In the genomic region with DNA sequence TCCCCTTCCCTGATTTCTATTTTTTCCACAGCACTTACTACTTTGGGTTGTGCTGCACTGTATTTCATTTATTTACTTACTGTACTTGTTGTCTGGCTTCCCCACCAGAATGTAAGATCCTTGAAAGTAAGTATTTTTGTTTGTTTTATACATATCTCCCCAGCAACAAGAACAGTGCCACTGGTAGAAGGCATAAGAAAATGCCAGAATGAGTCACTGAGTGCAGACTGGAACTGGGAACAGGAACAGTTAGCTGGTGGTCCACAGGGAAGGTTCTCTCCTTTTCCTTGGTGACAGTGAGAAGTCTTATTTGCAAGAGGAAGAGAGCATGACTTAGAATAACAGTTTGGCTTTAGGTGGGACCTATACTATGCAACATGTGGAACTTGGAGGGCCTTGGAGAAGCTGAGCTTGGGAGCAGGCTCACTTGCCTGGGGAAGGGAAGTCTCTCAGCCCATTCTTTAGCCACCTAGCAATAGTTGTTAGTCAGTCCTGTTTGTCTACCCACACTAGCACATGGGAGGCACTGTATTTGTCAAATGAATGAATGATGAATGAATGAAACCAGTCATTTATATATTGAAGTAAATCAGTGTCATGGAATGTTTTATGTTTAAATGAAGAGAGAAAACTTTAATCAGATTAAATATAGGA, we compare ENCODE assay signal across 11 cellular contexts.
A peak's percentile ranks its signal among the peaks of the same experiment; 100 is the strongest.
DNase-seq lines count a peak whose midpoint lies in the region; ATAC-seq, FAIRE-seq and TF ChIP-seq lines count a peak whose summit lies in the region.
"Had no signal": no experiment of that assay in that cellular context is flagged by ENCODE, and none has a peak within 500 bp of the region (broad histone marks: within the 10 kb centered on the region; RNA-seq: fewer than 3 reads in every experiment).

No MANE protein-coding gene starts in this region.

- H3K27ac ChIP-seq in kidney (ENCODE audit: low read depth in 2 of 2, low read length in 2 of 2): no peak overlapping the region
- H3K27ac ChIP-seq in adrenal gland: no peak overlapping the region

- no peaks in the 10 kb centered on the region for H3K4me1 ChIP-seq in kidney (ENCODE audit: control insufficient read depth in 1 of 2, insufficient read depth in 1 of 2, low read depth in 1 of 2, low read length in 2 of 2)
- H3K4me1 ChIP-seq in adrenal gland (replicated peaks in 1 of 2): no peaks in the 10 kb centered on the region

- ATAC-seq in GM21528 (IDR thresholded peaks at IDR 0.05; ENCODE audit: low FRiP score, unreplicated experiment): peak; percentile 45
- ATAC-seq: K562, left ventricle myocardium superior had no signal

- H3K9me3 ChIP-seq in kidney (ENCODE audit: control insufficient read depth in 1 of 2, low read length in 2 of 2): no peaks in the 10 kb centered on the region
- no peaks in the 10 kb centered on the region for H3K9me3 ChIP-seq in adrenal gland (replicated peaks in 1 of 3)

- no peak for FAIRE-seq in kidney (lab: Jason Lieb, UNC)
- FAIRE-seq: K562 had no signal

- H3K36me3 ChIP-seq in kidney (ENCODE audit: control insufficient read depth in 1 of 2, insufficient read depth in 2 of 2, low read length in 2 of 2) (no peaks in the 10 kb centered on the region), adrenal gland (replicated peaks in 1 of 2) (no peaks in the 10 kb centered on the region)

- TF ChIP-seq CTCF in kidney (IDR thresholded peaks at IDR 0.05; ENCODE audit: borderline replicate concordance, extremely low read depth, insufficient read depth) (no peak), adrenal gland (IDR thresholded peaks at IDR 0.05) (no peak)

- intact Hi-C loops in kidney (cut with DNase I): no loop called here
- intact Hi-C loops in adrenal gland (cut with DNase I): no loop called here

- TF ChIP-seq POLR2A in adrenal gland (IDR thresholded peaks at IDR 0.05): no peak

- no peak overlapping the region for H3K4me3 ChIP-seq in kidney (ENCODE audit: low read length in 2 of 2)
- H3K4me3 ChIP-seq in adrenal gland: no peak overlapping the region
- H3K4me3 ChIP-seq: K562 had no signal

- DNase-seq in ELR (ENCODE audit: low read depth) (peak; percentile 87), NAMALWA (ENCODE audit: low spot score) (peak; percentile 10), glomerular visceral epithelial cell (ENCODE audit: extremely low spot score) (peak; percentile 52), kidney (no peak), superior temporal gyrus (ENCODE audit: extremely low spot score) (no peak), adrenal gland (no peak)
- DNase-seq in effector CD4-positive, alpha-beta T cell: no peak
- DNase-seq: aorta, left ventricle myocardium superior had no signal

- H3K27me3 ChIP-seq in adrenal gland: no peaks in the 10 kb centered on the region

- no peak overlapping the region for H3K9ac ChIP-seq in kidney (ENCODE audit: low read length in 2 of 2)

Comparison
In these comparisons a context has a peak if more than half of its experiments do, and no peak if none do; other contexts are left out.
1. DNase-seq: peak in ELR (single experiment), NAMALWA (single experiment) and glomerular visceral epithelial cell (single experiment); none in kidney (single experiment), effector CD4-positive, alpha-beta T cell (single experiment), superior temporal gyrus (single experiment) and adrenal gland (0 of 7).